ENCODE assay signal across 22 cellular contexts in the genomic region with DNA sequence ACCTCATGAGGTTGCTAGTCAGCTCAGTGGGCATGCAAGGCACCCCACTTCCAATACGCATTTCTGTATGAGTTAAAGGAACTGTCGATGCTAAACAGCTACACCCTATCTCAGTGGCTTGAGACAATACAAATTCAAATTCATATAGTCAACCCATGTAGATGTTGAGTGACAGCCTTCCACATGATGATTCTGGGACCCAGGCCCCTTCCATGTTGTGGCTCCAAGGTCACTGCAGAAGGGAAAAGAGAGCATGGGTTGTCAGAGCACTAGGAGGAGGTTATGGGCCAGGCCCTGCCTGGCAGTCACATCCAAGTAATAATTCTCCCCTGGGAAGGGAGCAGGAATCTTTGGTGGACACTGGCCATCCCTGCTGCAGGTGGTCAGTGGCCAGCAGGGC. TPM values are rescaled to one million over a fixed set of nuclear protein-coding genes. Genes with fewer than 3 reads are reported as not detected.
"Had no signal": no experiment of that assay in that cellular context is flagged by ENCODE, and none has a peak within 500 bp of the region (broad histone marks: within the 10 kb centered on the region; RNA-seq: fewer than 3 reads in every experiment).

No MANE protein-coding gene starts in this region.

- H3K36me3 ChIP-seq: Peyer's patch, SJSA1 had no signal

- H3K4me2 ChIP-seq: PC-9 had no signal

- H3K27ac ChIP-seq: PC-9, Peyer's patch, SJSA1, SK-N-MC had no signal

- H3K27me3 ChIP-seq: Peyer's patch, SJSA1 had no signal

- H3K4me3 ChIP-seq: PC-9, Peyer's patch, SJSA1, SK-N-MC had no signal

- ATAC-seq: Right ventricle myocardium inferior had no signal

- H2AFZ ChIP-seq: PC-9 had no signal

- DNase-seq: Kasumi-1, KG1, MM.1S, NCI-H1092 treated with DMSO at 0.1 percent for 48 hours, NCI-H1436, NCI-H187, NCI-H2029, NCI-H2081 treated with DMSO at 0.1 percent for 48 hours, NCI-H2171, NCI-H226, NCI-H446, NCI-H510A, NCI-H524 treated with DMSO at 0.1 percent for 48 hours, NCI-H774, OCI-M1, PC-9, Peyer's patch, SIG-M5 had no signal

- H3K9me3 ChIP-seq: Peyer's patch, SJSA1 had no signal

RNA-seq across cellular contexts. Expression of gene C10orf105, which starts 28.2 kb away (rescaled TPM):
- total RNA-seq: M059J, PC-9, SJSA1 had no signal
